In the genomic region with DNA sequence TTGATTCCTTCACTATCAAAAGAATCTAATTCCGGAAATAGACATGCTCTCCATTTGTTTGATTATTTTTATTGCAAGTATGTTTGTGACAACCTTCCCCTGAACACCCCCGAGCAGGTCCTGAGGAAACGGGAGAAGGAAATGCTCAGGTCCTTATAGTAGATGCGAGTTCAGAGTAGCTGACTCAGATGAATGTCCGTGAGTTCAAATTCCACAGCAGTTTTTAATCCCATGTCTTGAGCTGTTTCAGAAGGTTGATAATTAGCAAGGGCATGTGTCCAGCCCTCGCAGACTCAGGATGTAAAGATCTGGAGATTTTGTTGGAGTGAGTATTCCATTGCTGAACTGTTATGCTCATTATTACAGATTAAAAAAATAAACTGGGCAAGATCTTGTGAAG, we compare ENCODE assay signal across 10 cellular contexts.
DNase-seq lines count a peak whose midpoint lies in the region; ATAC-seq, FAIRE-seq and TF ChIP-seq lines count a peak whose summit lies in the region.
"Had no signal": no experiment of that assay in that cellular context is flagged by ENCODE, and none has a peak within 500 bp of the region (broad histone marks: within the 10 kb centered on the region; RNA-seq: fewer than 3 reads in every experiment).

No MANE protein-coding gene starts in this region.

- H3K36me3 ChIP-seq in adipocyte (ENCODE audit: control insufficient read depth, insufficient read depth, low read length, severe bottlenecking) (no peaks in the 10 kb centered on the region), kidney epithelial cell (ENCODE audit: control insufficient read depth, insufficient read depth, low read length) (no peaks in the 10 kb centered on the region)

- peak overlapping the region; percentile 17 for H3K4me3 ChIP-seq in adipocyte (ENCODE audit: low read length)
- no peak overlapping the region for H3K4me3 ChIP-seq in kidney epithelial cell (ENCODE audit: low read depth, low read length)

- H3K27me3 Mint-ChIP-seq in stimulated activated naive B cell treated with anti-CD40 and anti-IgM and Interleukin-4, amounts not matched to agents 10 μg/mL and 1 μg/mL and 100 μg/mL, for 72 hours, result no peaks in the 10 kb centered on the region
- H3K27me3 Mint-ChIP-seq in activated naive CD4-positive, alpha-beta T cell treated with anti-CD3 and anti-CD28 coated beads, Interleukin-2, amount 10 ng/mL, durations not matched to agents 7 days and 5 days, result no peaks in the 10 kb centered on the region

- H3K27ac Mint-ChIP-seq in stimulated activated naive B cell treated with anti-CD40 and anti-IgM and Interleukin-4, amounts not matched to agents 10 μg/mL and 1 μg/mL and 100 μg/mL, for 72 hours, result peak overlapping the region; percentile 81
- H3K27ac Mint-ChIP-seq in activated naive CD4-positive, alpha-beta T cell treated with anti-CD3 and anti-CD28 coated beads, Interleukin-2, amount 10 ng/mL, durations not matched to agents 7 days and 5 days, result no peak overlapping the region

- CTCF ChIA-PET in activated naive CD4-positive, alpha-beta T cell treated with anti-CD3 and anti-CD28 coated beads, Interleukin-2, amount 10 ng/mL, durations not matched to agents 7 days and 5 days (lab: Charles Lee), result interaction anchor here (0.9 to 3.9 kb wide), 4 partner anchors 14 to 39 kb away, joined by 3 to 13 read pairs (median 8); no protein-coding TSS in a partner anchor

- no peak for ATAC-seq in stimulated activated naive B cell treated with anti-CD40 and anti-IgM and Interleukin-4, amounts not matched to agents 10 μg/mL and 1 μg/mL and 100 μg/mL, for 72 hours (replicated peaks)
- ATAC-seq in GM21786 (IDR thresholded peaks at IDR 0.05; ENCODE audit: unreplicated experiment), result no peak
- no peak for ATAC-seq in GM19023 (IDR thresholded peaks at IDR 0.05; ENCODE audit: unreplicated experiment)

- DNase-seq in HTR-8/SVneo (ENCODE audit: insufficient read length, low spot score), result peak; percentile 70
- peak; percentile 68 for DNase-seq in adipocyte (ENCODE audit: low read depth)
- DNase-seq in kidney epithelial cell (ENCODE audit: low read depth), result peak; percentile 77
- DNase-seq in stimulated activated naive B cell treated with anti-CD40 and anti-IgM and Interleukin-4, amounts not matched to agents 10 μg/mL and 1 μg/mL and 100 μg/mL, for 72 hours, result no peak
- DNase-seq in stimulated activated naive CD4-positive, alpha-beta T cell treated with Interleukin-2 at 50 U/mL for 16 hours (lab: John Stamatoyannopoulos, UW), result no peak
- no peak for DNase-seq in activated naive CD4-positive, alpha-beta T cell treated with anti-CD3 and anti-CD28 coated beads, Interleukin-2, amount 10 ng/mL, durations not matched to agents 7 days and 5 days

- no peak for TF ChIP-seq CTCF in kidney epithelial cell (IDR thresholded peaks at IDR 0.05; ENCODE audit: insufficient read depth, low read length, poor library complexity, severe bottlenecking)

- H3K36me3 Mint-ChIP-seq in stimulated activated naive B cell treated with anti-CD40 and anti-IgM and Interleukin-4, amounts not matched to agents 10 μg/mL and 1 μg/mL and 100 μg/mL, for 72 hours, result peaks cover 0 to 3% of the 10 kb centered on the region in 2 donors
- no peaks in the 10 kb centered on the region for H3K36me3 Mint-ChIP-seq in activated naive CD4-positive, alpha-beta T cell treated with anti-CD3 and anti-CD28 coated beads, Interleukin-2, amount 10 ng/mL, durations not matched to agents 7 days and 5 days

- H3K9ac ChIP-seq in adipocyte (ENCODE audit: low read length), result peak overlapping the region; percentile 53

- H3K9me3 Mint-ChIP-seq in stimulated activated naive B cell treated with anti-CD40 and anti-IgM and Interleukin-4, amounts not matched to agents 10 μg/mL and 1 μg/mL and 100 μg/mL, for 72 hours, result peaks cover 0 to 4% of the 10 kb centered on the region in 2 donors
- H3K9me3 Mint-ChIP-seq in activated naive CD4-positive, alpha-beta T cell treated with anti-CD3 and anti-CD28 coated beads, Interleukin-2, amount 10 ng/mL, durations not matched to agents 7 days and 5 days, result no peaks in the 10 kb centered on the region

- no peak for FAIRE-seq in HTR-8/SVneo (lab: Jason Lieb, UNC)
- FAIRE-seq: GM12891 had no signal

- H3K4me1 Mint-ChIP-seq in stimulated activated naive B cell treated with anti-CD40 and anti-IgM and Interleukin-4, amounts not matched to agents 10 μg/mL and 1 μg/mL and 100 μg/mL, for 72 hours, result peaks cover 46 to 71% of the 10 kb centered on the region in 2 donors
- H3K4me1 Mint-ChIP-seq in activated naive CD4-positive, alpha-beta T cell treated with anti-CD3 and anti-CD28 coated beads, Interleukin-2, amount 10 ng/mL, durations not matched to agents 7 days and 5 days, result peaks cover 57% of the 10 kb centered on the region

- H3K27me3 ChIP-seq in adipocyte (replicated peaks; ENCODE audit: control insufficient read depth, insufficient read depth, low read length) (no peaks in the 10 kb centered on the region), kidney epithelial cell (ENCODE audit: control insufficient read depth, insufficient read depth, low read length) (no peaks in the 10 kb centered on the region)

- H3K4me3 Mint-ChIP-seq in stimulated activated naive B cell treated with anti-CD40 and anti-IgM and Interleukin-4, amounts not matched to agents 10 μg/mL and 1 μg/mL and 100 μg/mL, for 72 hours, result no peak overlapping the region
- H3K4me3 Mint-ChIP-seq in activated naive CD4-positive, alpha-beta T cell treated with anti-CD3 and anti-CD28 coated beads, Interleukin-2, amount 10 ng/mL, durations not matched to agents 7 days and 5 days, result no peak overlapping the region
- H3K4me3 Mint-ChIP-seq: T-helper 1 cell treated with Interleukin-12 subunit alpha and Interleukin-12 subunit beta and Interleukin-4 antibody, amounts not matched to agents 30 μg/mL and 1 μg/mL, for 36 hours had no signal

- H3K9me3 ChIP-seq in adipocyte (ENCODE audit: control insufficient read depth, low read length), result no peaks in the 10 kb centered on the region

- H3K4me1 ChIP-seq in adipocyte (ENCODE audit: control insufficient read depth, insufficient read depth, low read length), result peaks cover 47% of the 10 kb centered on the region

Comparison
In these comparisons a context has a peak if more than half of its experiments do, and no peak if none do; other contexts are left out.
1. DNase-seq: peak in HTR-8/SVneo (single experiment), adipocyte (single experiment) and kidney epithelial cell (single experiment); none in stimulated activated naive B cell treated with anti-CD40 and anti-IgM and Interleukin-4, amounts not matched to agents 10 μg/mL and 1 μg/mL and 100 μg/mL, for 72 hours (single experiment), stimulated activated naive CD4-positive, alpha-beta T cell treated with Interleukin-2 at 50 U/mL for 16 hours (single experiment) and activated naive CD4-positive, alpha-beta T cell treated with anti-CD3 and anti-CD28 coated beads, Interleukin-2, amount 10 ng/mL, durations not matched to agents 7 days and 5 days (single experiment).